ENCODE assay signal across 1 cellular context in genomic region chr10:69668722-69669121, GRCh38.
TF ChIP-seq lines count a peak whose summit lies in the region.

No MANE protein-coding gene starts in this region.

TF ChIP-seq in K562, 482 proteins besides CTCF, POLR2A, EP300 and RAD21 (continued from another document):
- TF ChIP-seq ZNF589 (CRISPR knock-in tag; IDR thresholded peaks at IDR 0.05; ENCODE audit: low read depth) (no peak), ZNF324 (CRISPR knock-in tag; IDR thresholded peaks at IDR 0.05) (no peak), MEF2A (IDR thresholded peaks at IDR 0.05; ENCODE audit: control insufficient read depth, low read depth, low read length) (no peak), NRF1 (conservative IDR thresholded peaks at IDR 0.05 in 1 of 2, IDR thresholded peaks at IDR 0.05 in 1 of 2) (no peak), L3MBTL2 (IDR thresholded peaks at IDR 0.05) (no peak), ZBTB5 (IDR thresholded peaks at IDR 0.05) (no peak), NCOA4 (IDR thresholded peaks at IDR 0.05; ENCODE audit: partially characterized antibody) (no peak), RREB1 (CRISPR knock-in tag; IDR thresholded peaks at IDR 0.05) (no peak), ZNF174 (CRISPR knock-in tag; IDR thresholded peaks at IDR 0.05) (no peak)
